ENCODE assay signal across 17 cellular contexts in the genomic region with DNA sequence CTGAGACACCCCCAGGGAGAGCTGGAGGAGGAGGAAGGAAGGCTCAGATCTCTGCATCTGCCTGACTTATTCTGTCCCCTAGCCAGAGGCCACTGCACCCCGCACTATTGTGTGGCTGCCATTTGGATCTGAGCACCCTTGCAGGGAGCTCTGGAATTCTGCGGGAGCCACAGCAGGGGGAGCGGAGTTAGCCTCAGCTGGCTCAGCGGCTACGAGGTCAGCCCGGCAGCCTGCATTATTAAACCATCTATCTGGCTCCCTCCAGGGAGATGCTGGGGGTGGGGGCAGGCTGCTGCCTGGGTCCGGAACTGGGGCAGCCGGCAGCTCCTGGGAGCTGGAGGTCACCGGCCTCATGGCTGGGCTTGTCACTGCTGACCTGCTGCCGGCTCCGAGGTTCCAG. TPM values are rescaled to one million over a fixed set of nuclear protein-coding genes. Genes with fewer than 3 reads are reported as not detected.
DNase-seq lines count a peak whose midpoint lies in the region; ATAC-seq and TF ChIP-seq lines count a peak whose summit lies in the region.
"Had no signal": no experiment of that assay in that cellular context is flagged by ENCODE, and none has a peak within 500 bp of the region (broad histone marks: within the 10 kb centered on the region; RNA-seq: fewer than 3 reads in every experiment).

No MANE protein-coding gene starts in this region.

- H3K4me2 ChIP-seq in IMR-90 (ENCODE audit: low read depth, low read length): no peak overlapping the region
- H3K4me2 ChIP-seq: PC-9 had no signal

- in situ Hi-C loops in IMR-90 (cut with MboI; ENCODE audit: low sequenced_read_pairs): no loop called here

- BruUV-seq in Caco-2 (replicated peaks; lab: Mats Ljungman, UMichigan) (no TSS peak), IMR-90 (replicated peaks; lab: Mats Ljungman, UMichigan) (no TSS peak)

- H3K9ac ChIP-seq in IMR-90 (ENCODE audit: low read depth, low read length): no peak overlapping the region

- H2AFZ ChIP-seq in IMR-90 (replicated peaks; ENCODE audit: low read length, poor library complexity): no peak overlapping the region
- H2AFZ ChIP-seq: PC-9 had no signal

- H2BK120ac ChIP-seq in IMR-90 (ENCODE audit: low read depth, low read length): peak overlapping the region; percentile 59; the same call in 1 of the 2 replicates

- peak overlapping the region; percentile 1 for H2AK9ac ChIP-seq in IMR-90 (replicated peaks; ENCODE audit: low read depth, low read length, poor library complexity)

- H3K4me3 Mint-ChIP-seq in Caco-2 (ENCODE audit: unreplicated experiment): no peak overlapping the region
- H3K4me3 Mint-ChIP-seq in nephron progenitor cell: no peak overlapping the region
- H3K4me3 Mint-ChIP-seq: CD8-positive, alpha-beta memory T cell had no signal

- H3K4me1 Mint-ChIP-seq in Caco-2 (ENCODE audit: low read depth, unreplicated experiment) (peaks cover 40% of the 10 kb centered on the region), nephron progenitor cell (peaks cover 41% of the 10 kb centered on the region)

- H3K27me3 Mint-ChIP-seq in Caco-2 (ENCODE audit: insufficient read depth, unreplicated experiment) (no peaks in the 10 kb centered on the region), nephron progenitor cell (ENCODE audit: low read depth, poor library complexity) (peaks cover 38% of the 10 kb centered on the region)

- H3K9me1 ChIP-seq in IMR-90 (ENCODE audit: insufficient read depth, low read length): peaks cover 21% of the 10 kb centered on the region

- TF ChIP-seq RAD21 in IMR-90 (IDR thresholded peaks at IDR 0.05; ENCODE audit: low read length): no peak

- H4K91ac ChIP-seq in IMR-90 (ENCODE audit: insufficient read depth, low read depth, low read length): peak overlapping the region; percentile 18

- TF ChIP-seq CTCF in Caco-2 (IDR thresholded peaks at IDR 0.05; ENCODE audit: insufficient read depth in 1 of 2, low read depth in 1 of 2, low read length in 1 of 2, severe bottlenecking in 1 of 2, unreplicated experiment in 1 of 2): no peak
- TF ChIP-seq CTCF in IMR-90 (conservative IDR thresholded peaks at IDR 0.05; ENCODE audit: low read depth, low read length): no peak
- no peak for TF ChIP-seq CTCF in nephron progenitor cell (IDR thresholded peaks at IDR 0.05)

- H3K27ac ChIP-seq in IMR-90 (ENCODE audit: insufficient read depth, low read length): no peak overlapping the region

- H3K4me1 ChIP-seq in Caco-2 (peaks cover 35% of the 10 kb centered on the region), IMR-90 (ENCODE audit: control insufficient read depth, insufficient read depth, low read length) (peaks cover 10% of the 10 kb centered on the region)
- H3K4me1 ChIP-seq: BE2C had no signal

- peak overlapping the region; percentile 90; the same call in 1 of the 2 replicates for H3K4ac ChIP-seq in IMR-90 (ENCODE audit: low read depth, low read length)

- no peak overlapping the region for H3K23ac ChIP-seq in IMR-90 (ENCODE audit: low read depth, low read length)

- no peaks in the 10 kb centered on the region for H3K27me3 ChIP-seq in Caco-2 (replicated peaks; ENCODE audit: control insufficient read depth, insufficient read depth, low read length)
- H3K27me3 ChIP-seq in IMR-90 (ENCODE audit: control insufficient read depth, insufficient read depth, low read length): no peaks in the 10 kb centered on the region

- H3K27ac Mint-ChIP-seq in Caco-2 (ENCODE audit: unreplicated experiment) (peak overlapping the region; percentile 27), nephron progenitor cell (no peak overlapping the region)
- H3K27ac Mint-ChIP-seq: CD8-positive, alpha-beta memory T cell had no signal

- H3K9me3 ChIP-seq in Caco-2: no peaks in the 10 kb centered on the region
- peaks cover 19% of the 10 kb centered on the region for H3K9me3 ChIP-seq in IMR-90 (ENCODE audit: control insufficient read depth, insufficient read depth, low read length)
- H3K9me3 ChIP-seq: BE2C had no signal

- WGBS in IMR-90 (ENCODE audit: extremely low coverage in 2 of 2, insufficient read length in 1 of 2), 2 experiments: 42% methylated on average over 4 of the region's 11 CpGs; no CpG with 5 or more reads in 1 of the 2 experiments

- DNase-seq in Caco-2 (no peak), IMR-90 (no peak), astrocyte of the hippocampus (ENCODE audit: low read depth, low spot score) (peak; percentile 48), nephron progenitor cell (peak; percentile 45), posterior vena cava (ENCODE audit: low spot score) (no peak), HPDE6-E6E7 (ENCODE audit: extremely low spot score) (no peak), NCI-H446 treated with DMSO at 0.1 percent for 48 hours (lab: John Stamatoyannopoulos, UW) (no peak)
- DNase-seq: BE2C; CD8-positive, alpha-beta memory T cell; MV-4-11; NCI-H1436; NCI-H2029 treated with DMSO at 0.1 percent for 48 hours; NCI-H2227 treated with DMSO at 0.1 percent for 48 hours; PC-9; SHP77 treated with DMSO at 0.1 percent for 48 hours had no signal

- H3K36me3 Mint-ChIP-seq in Caco-2 (ENCODE audit: insufficient read depth, unreplicated experiment) (peaks cover 1% of the 10 kb centered on the region), nephron progenitor cell (ENCODE audit: low read depth) (no peaks in the 10 kb centered on the region)

- H3K79me1 ChIP-seq in IMR-90 (ENCODE audit: low read depth in 1 of 2, low read length in 2 of 2): peaks cover 0 to 10% of the 10 kb centered on the region in 2 experiments; a peak in 1 of 4 replicates

- H2BK15ac ChIP-seq in IMR-90 (ENCODE audit: low read depth, low read length): no peak overlapping the region; the same call in 1 of the 3 replicates

- peak overlapping the region; percentile 42 for H2BK20ac ChIP-seq in IMR-90 (ENCODE audit: low read depth, low read length)

- H2BK5ac ChIP-seq in IMR-90 (ENCODE audit: low read depth, low read length, poor library complexity, severe bottlenecking): no peak overlapping the region

- POLR2A ChIA-PET in Caco-2 (lab: Charles Lee) (no interaction called here), IMR-90 (lab: Charles Lee; ENCODE audit: unreplicated experiment) (interaction anchor here (0.6 kb wide), 1 partner anchor 964 kb away, joined by 7 read pairs; no protein-coding TSS in a partner anchor)

- H4K5ac ChIP-seq in IMR-90 (ENCODE audit: low read depth, low read length): no peak overlapping the region

- H3K18ac ChIP-seq in IMR-90 (ENCODE audit: low read depth, low read length): no peak overlapping the region

- CTCF ChIA-PET in Caco-2 (lab: Charles Lee) (no interaction called here), IMR-90 (lab: Yijun Ruan, JAX) (no interaction called here)

- H2AK5ac ChIP-seq in IMR-90 (ENCODE audit: low read depth, low read length): peak overlapping the region; percentile 70

- H4K20me1 ChIP-seq in IMR-90 (ENCODE audit: insufficient read depth, low read length): peaks cover 3% of the 10 kb centered on the region; the same call in 1 of the 2 replicates

- H3K9me3 Mint-ChIP-seq in Caco-2 (ENCODE audit: unreplicated experiment) (no peaks in the 10 kb centered on the region), nephron progenitor cell (peaks cover 4% of the 10 kb centered on the region)

- H3K36me3 ChIP-seq in Caco-2 (ENCODE audit: control insufficient read depth, insufficient read depth, low read length): no peaks in the 10 kb centered on the region
- H3K36me3 ChIP-seq in IMR-90 (ENCODE audit: control insufficient read depth, insufficient read depth, low read length): no peaks in the 10 kb centered on the region
- H3K36me3 ChIP-seq: BE2C had no signal

- ATAC-seq in IMR-90 (ENCODE audit: low read depth): no peak
- ATAC-seq in HG02571 (IDR thresholded peaks at IDR 0.05; ENCODE audit: unreplicated experiment): no peak

- TF ChIP-seq POLR2A in IMR-90 (IDR thresholded peaks at IDR 0.05; ENCODE audit: low read depth, low read length): no peak

- intact Hi-C loops in Caco-2 (cut with micrococcal nuclease; ENCODE audit: unreplicated experiment) (loop anchor here (2.0 kb wide), 1 partner anchor 79 kb away; no protein-coding TSS in a partner anchor), IMR-90 (cut with micrococcal nuclease) (no loop called here), posterior vena cava (cut with DNase I) (no loop called here)

- H3K14ac ChIP-seq in IMR-90 (replicated peaks; ENCODE audit: low read depth, low read length): no peak overlapping the region

- H3K4me3 ChIP-seq in Caco-2 (ENCODE audit: low read depth, low read length): no peak overlapping the region
- H3K4me3 ChIP-seq in IMR-90 (ENCODE audit: insufficient read depth, low read depth, low read length): no peak overlapping the region
- H3K4me3 ChIP-seq: PC-9 had no signal

- peak overlapping the region in 1 of 2 experiments; percentile 1; a peak in 1 of 4 replicates for H4K8ac ChIP-seq in IMR-90 (ENCODE audit: low read depth in 2 of 2, low read length in 2 of 2)

- dilution Hi-C loops in IMR-90 (cut with HindIII; ENCODE audit: low sequenced_read_pairs, unreplicated experiment): no loop called here

- no peak overlapping the region for H3K56ac ChIP-seq in IMR-90 (ENCODE audit: extremely low read depth, insufficient read depth, low read length)

TF ChIP-seq in IMR-90, 13 proteins besides CTCF, POLR2A, EP300 and RAD21 (continues in another document):
- TF ChIP-seq CHD1 (IDR thresholded peaks at IDR 0.05; ENCODE audit: low read depth, low read length) (no peak), RCOR1 (IDR thresholded peaks at IDR 0.05; ENCODE audit: insufficient replicate concordance, low read length) (no peak)
- TF ChIP-seq, protein P1, sequence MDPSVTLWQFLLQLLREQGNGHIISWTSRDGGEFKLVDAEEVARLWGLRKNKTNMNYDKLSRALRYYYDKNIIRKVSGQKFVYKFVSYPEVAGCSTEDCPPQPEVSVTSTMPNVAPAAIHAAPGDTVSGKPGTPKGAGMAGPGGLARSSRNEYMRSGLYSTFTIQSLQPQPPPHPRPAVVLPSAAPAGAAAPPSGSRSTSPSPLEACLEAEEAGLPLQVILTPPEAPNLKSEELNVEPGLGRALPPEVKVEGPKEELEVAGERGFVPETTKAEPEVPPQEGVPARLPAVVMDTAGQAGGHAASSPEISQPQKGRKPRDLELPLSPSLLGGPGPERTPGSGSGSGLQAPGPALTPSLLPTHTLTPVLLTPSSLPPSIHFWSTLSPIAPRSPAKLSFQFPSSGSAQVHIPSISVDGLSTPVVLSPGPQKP (IDR thresholded peaks at IDR 0.05; ENCODE audit: borderline replicate concordance, low read depth, low read length): no peak

RNA-seq across cellular contexts. Expression of gene ELFN2, which starts 6.5 kb away (rescaled TPM):
- total RNA-seq in Caco-2 (2022): 4.0 and 4.6 TPM in 2 replicates
- total RNA-seq in IMR-90 (2012; rRNA removed): 0.72 and 0.83 TPM in 2 replicates
- 5.0 and 6.3 TPM in 2 replicates for polyA plus RNA-seq in IMR-90 (2012; rRNA removed)
- polyA plus RNA-seq in IMR-90 (2012; cell fraction: cytosol; rRNA removed): 2.2 and 4.8 TPM in 2 replicates
- polyA plus RNA-seq in IMR-90 (2012; cell fraction: nucleus; rRNA removed; ENCODE audit: low replicate concordance): 13.5 and 26.9 TPM in 2 replicates
- under 1 TPM; 0.05 to 0.10 TPM for total RNA-seq in posterior vena cava
- total RNA-seq: HT-29 had no signal

RNA-seq across cellular contexts. Expression of gene MFNG, which starts 52.4 kb away (rescaled TPM):
- total RNA-seq in Caco-2 (2022): 3.6 TPM in 2 replicates
- not detected in 2 replicates for total RNA-seq in IMR-90 (2012; rRNA removed)
- 0.15 and 0.24 TPM in 2 replicates for polyA plus RNA-seq in IMR-90 (2012; rRNA removed)
- polyA plus RNA-seq in IMR-90 (2012; cell fraction: cytosol; rRNA removed): 0.08 and 0.34 TPM in 2 replicates
- 0.91 and 1.7 TPM in 2 replicates for polyA plus RNA-seq in IMR-90 (2012; cell fraction: nucleus; rRNA removed; ENCODE audit: low replicate concordance)
- 10 to 100 TPM; 21.6 to 23.0 TPM for total RNA-seq in posterior vena cava

Comparison
In these comparisons a context has a peak if more than half of its experiments do, and no peak if none do; other contexts are left out.
1. DNase-seq: peak in astrocyte of the hippocampus (single experiment) and nephron progenitor cell (single experiment); none in Caco-2 (0 of 2), IMR-90 (single experiment), posterior vena cava (single experiment), HPDE6-E6E7 (single experiment) and NCI-H446 treated with DMSO at 0.1 percent for 48 hours (single experiment).